In the genomic region with DNA sequence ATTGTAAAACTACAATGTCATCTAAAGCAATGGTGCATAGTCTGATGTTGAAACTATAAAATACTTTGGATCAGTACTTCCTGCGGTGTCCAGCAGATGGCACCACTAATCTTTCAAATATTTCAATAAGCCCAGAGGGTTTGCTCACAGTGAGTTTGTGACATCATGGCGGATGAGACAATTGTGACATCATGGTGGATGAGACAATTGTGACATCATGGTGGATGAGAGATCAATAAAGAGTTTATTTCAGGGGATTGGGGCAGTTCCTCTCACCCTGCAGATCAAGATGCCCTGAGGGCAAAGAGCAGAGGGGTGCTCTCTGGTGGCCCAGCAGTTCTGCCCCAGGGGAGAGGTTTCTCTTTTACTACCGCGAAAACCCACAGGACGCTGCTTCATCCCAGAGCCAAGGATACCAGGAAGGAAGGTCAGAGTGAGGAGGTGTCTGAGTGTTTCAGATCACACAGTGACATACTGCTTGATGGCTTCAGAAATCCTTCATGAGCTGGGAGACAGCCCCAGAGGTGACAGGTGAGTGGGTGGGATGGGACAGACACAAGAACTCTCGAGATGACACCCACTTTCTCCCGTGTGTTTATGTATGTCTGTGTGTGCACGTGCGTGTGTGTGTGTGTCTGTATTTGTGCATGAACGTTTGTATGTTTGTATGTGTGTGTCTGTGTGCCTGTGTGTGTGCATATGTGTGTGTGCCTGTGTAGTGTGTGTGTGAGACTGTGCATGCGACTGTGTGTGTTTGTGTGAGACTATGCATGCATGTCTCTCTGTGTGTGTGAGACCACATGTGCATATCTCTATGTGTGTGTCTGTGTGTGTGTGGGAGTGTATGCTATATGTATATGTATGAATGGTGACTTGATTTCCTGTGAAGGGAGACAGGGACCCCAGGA, we compare ENCODE assay signal across 8 cellular contexts.
DNase-seq lines count a peak whose midpoint lies in the region; ATAC-seq and FAIRE-seq lines count a peak whose summit lies in the region.

No MANE protein-coding gene starts in this region.

- H3K4me1 Mint-ChIP-seq in memory B cell, result peaks cover 9% of the 10 kb centered on the region

- H3K27me3 Mint-ChIP-seq in memory B cell, result peaks cover 41% of the 10 kb centered on the region

- DNase-seq in AG08395 (ENCODE audit: low spot score), result peak; percentile 52
- DNase-seq in GM18507 (ENCODE audit: extremely low spot score, insufficient read length, low read depth), result no peak
- peak; percentile 62 to 79 for DNase-seq in NCI-H526 (lab: John Stamatoyannopoulos, UW)
- peak; percentile 42 to 71 for DNase-seq in activated CD4-positive, alpha-beta T cell treated with anti-CD3 and anti-CD28 coated beads, Interleukin-2, amount 50 U/mL, for 24 hours (ENCODE audit: low read depth in 1 of 2, low spot score in 1 of 2)
- DNase-seq in effector CD8-positive, alpha-beta T cell (lab: John Stamatoyannopoulos, UW), result peak; percentile 61
- DNase-seq in memory B cell (ENCODE audit: low spot score in 2 of 2), result peak; percentile 74 to 75
- peak; percentile 51 to 59 for DNase-seq in stimulated activated CD8-positive, alpha-beta memory T cell treated with anti-CD3 and anti-CD28 coated beads, Interleukin-4, amount 100 ng/mL, for 1 hour (ENCODE audit: low read depth in 2 of 2, low spot score in 1 of 2)

- ATAC-seq in memory B cell (ENCODE audit: low read depth), result peak; percentile 23
- ATAC-seq in GM19452 (IDR thresholded peaks at IDR 0.05; ENCODE audit: unreplicated experiment), result no peak

- peak overlapping the region; percentile 26 for H3K27ac Mint-ChIP-seq in memory B cell

- no peak overlapping the region for H3K4me3 Mint-ChIP-seq in memory B cell

- H3K36me3 Mint-ChIP-seq in memory B cell, result no peaks in the 10 kb centered on the region

- peak; percentile 76 for FAIRE-seq in GM18507 (lab: Jason Lieb, UNC)

- no peaks in the 10 kb centered on the region for H3K9me3 Mint-ChIP-seq in memory B cell
